In genomic region chr20:18496042-18496441, GRCh38 we compare ENCODE assay signal across 9 cellular contexts. TPM values are rescaled to one million over a fixed set of nuclear protein-coding genes. Genes with fewer than 3 reads are reported as not detected.
A peak's percentile ranks its signal among the peaks of the same experiment; 100 is the strongest.
DNase-seq lines count a peak whose midpoint lies in the region; ATAC-seq and TF ChIP-seq lines count a peak whose summit lies in the region.
"Had no signal": no experiment of that assay in that cellular context is flagged by ENCODE, and none has a peak within 500 bp of the region (broad histone marks: within the 10 kb centered on the region; RNA-seq: fewer than 3 reads in every experiment).

No MANE protein-coding gene starts in this region.

- peak overlapping the region; percentile 74 for H2AFZ ChIP-seq in hepatocyte

- no peak for TF ChIP-seq CTCF in hepatocyte (IDR thresholded peaks at IDR 0.05; ENCODE audit: poor library complexity)

- peak overlapping the region; percentile 73 for H3K4me2 ChIP-seq in hepatocyte

- peaks cover 20% of the 10 kb centered on the region for H3K4me1 Mint-ChIP-seq in activated CD8-positive, alpha-beta memory T cell treated with anti-CD3 and anti-CD28 coated beads, Interleukin-2, amount 10 ng/mL, durations not matched to agents 7 days and 5 days
- peaks cover 11 to 21% (median 19%) of the 10 kb centered on the region in 3 donors for H3K4me1 Mint-ChIP-seq in T-cell

- no peak for ATAC-seq in activated CD8-positive, alpha-beta memory T cell treated with anti-CD3 and anti-CD28 coated beads, Interleukin-2, amount 10 ng/mL, durations not matched to agents 7 days and 5 days
- ATAC-seq in T-cell (replicated peaks in 1 of 4) (no peak), GM21423 (IDR thresholded peaks at IDR 0.05; ENCODE audit: unreplicated experiment) (no peak), GM18861 (IDR thresholded peaks at IDR 0.05; ENCODE audit: unreplicated experiment) (no peak), HG03039 (IDR thresholded peaks at IDR 0.05; ENCODE audit: unreplicated experiment) (no peak)

- WGBS in hepatocyte (ENCODE audit: low lambda C conversion rate, missing lambda C conversion rate): 26% methylated on average over 7 of the region's 7 CpGs
- 56% methylated on average over 7 of the region's 7 CpGs for whole genome bisulfite sequencing in thymus

- H3K4me3 Mint-ChIP-seq in activated CD8-positive, alpha-beta memory T cell treated with anti-CD3 and anti-CD28 coated beads, Interleukin-2, amount 10 ng/mL, durations not matched to agents 7 days and 5 days: peak overlapping the region; percentile 99
- peak overlapping the region; percentile 93 to 97 (median 95) for H3K4me3 Mint-ChIP-seq in T-cell

- H3K4me3 ChIP-seq in hepatocyte: peak overlapping the region; percentile 47
- H3K4me3 ChIP-seq in thymus (ENCODE audit: low read length): peak overlapping the region; percentile 79

- H4K20me1 ChIP-seq in hepatocyte (ENCODE audit: insufficient read depth, poor library complexity, severe bottlenecking): no peaks in the 10 kb centered on the region

- CTCF ChIA-PET in activated CD8-positive, alpha-beta memory T cell treated with anti-CD3 and anti-CD28 coated beads, Interleukin-2, amount 10 ng/mL, durations not matched to agents 7 days and 5 days (lab: Charles Lee): interaction anchor here (0.7 to 3.8 kb wide), 6 partner anchors 10 to 419 kb away, joined by 3 to 39 read pairs (median 4); partner anchors contain the start of genes DZANK1, POLR3F and SEC23B
- CTCF ChIA-PET in T-cell (lab: Charles Lee): interaction anchor here in 1 of 2 donors (0.7 to 3.4 kb wide), 4 partner anchors 11 to 321 kb away, joined by 5 to 41 read pairs (median 10); partner anchors contain the start of genes DZANK1, POLR3F, SEC23B and ZNF133

- POLR2A ChIA-PET in T-cell (lab: Charles Lee): interaction anchor here (0.5 to 3.6 kb wide), 5 partner anchors 9 to 923 kb away, joined by 4 to 56 read pairs (median 6); partner anchors contain the start of genes SEC23B (in 2 of the 2), DZANK1 (in 1 of the 2) and POLR3F (in 1 of the 2)

- H3K27ac ChIP-seq in hepatocyte: no peak overlapping the region
- H3K27ac ChIP-seq in thymus (ENCODE audit: low read depth): no peak overlapping the region

- H3K9me3 ChIP-seq in hepatocyte (ENCODE audit: low read depth): no peaks in the 10 kb centered on the region
- H3K9me3 ChIP-seq in thymus (ENCODE audit: control insufficient read depth): no peaks in the 10 kb centered on the region
- H3K9me3 ChIP-seq: adrenal gland had no signal

- H3K27me3 ChIP-seq in hepatocyte (no peaks in the 10 kb centered on the region), thymus (ENCODE audit: control insufficient read depth, insufficient read depth) (no peaks in the 10 kb centered on the region)
- H3K27me3 ChIP-seq: adrenal gland had no signal

- peaks cover 10% of the 10 kb centered on the region for H3K79me2 ChIP-seq in hepatocyte

- no peak overlapping the region for H3K27ac Mint-ChIP-seq in activated CD8-positive, alpha-beta memory T cell treated with anti-CD3 and anti-CD28 coated beads, Interleukin-2, amount 10 ng/mL, durations not matched to agents 7 days and 5 days
- H3K27ac Mint-ChIP-seq in T-cell: no peak overlapping the region

- no peaks in the 10 kb centered on the region for H3K9me2 ChIP-seq in hepatocyte (replicated peaks; ENCODE audit: insufficient read depth)

- no peaks in the 10 kb centered on the region for H3K27me3 Mint-ChIP-seq in activated CD8-positive, alpha-beta memory T cell treated with anti-CD3 and anti-CD28 coated beads, Interleukin-2, amount 10 ng/mL, durations not matched to agents 7 days and 5 days
- H3K27me3 Mint-ChIP-seq in T-cell: no peaks in the 10 kb centered on the region

- H3K9me3 Mint-ChIP-seq in activated CD8-positive, alpha-beta memory T cell treated with anti-CD3 and anti-CD28 coated beads, Interleukin-2, amount 10 ng/mL, durations not matched to agents 7 days and 5 days (ENCODE audit: low read depth): no peaks in the 10 kb centered on the region
- no peaks in the 10 kb centered on the region for H3K9me3 Mint-ChIP-seq in T-cell

- H3K4me1 ChIP-seq in hepatocyte (ENCODE audit: insufficient read depth) (no peaks in the 10 kb centered on the region), thymus (ENCODE audit: control insufficient read depth, insufficient read depth, low read length) (peaks cover 6% of the 10 kb centered on the region)

- peaks cover 13% of the 10 kb centered on the region for H3K36me3 Mint-ChIP-seq in activated CD8-positive, alpha-beta memory T cell treated with anti-CD3 and anti-CD28 coated beads, Interleukin-2, amount 10 ng/mL, durations not matched to agents 7 days and 5 days
- peaks cover 13% of the 10 kb centered on the region for H3K36me3 Mint-ChIP-seq in T-cell

- H3K36me3 ChIP-seq in hepatocyte (replicated peaks; ENCODE audit: insufficient read depth, low read depth): no peaks in the 10 kb centered on the region
- H3K36me3 ChIP-seq in thymus (ENCODE audit: control insufficient read depth, insufficient read depth): peaks cover 6% of the 10 kb centered on the region
- H3K36me3 ChIP-seq: adrenal gland had no signal

- DNase-seq in activated CD8-positive, alpha-beta memory T cell treated with anti-CD3 and anti-CD28 coated beads, Interleukin-2, amount 10 ng/mL, durations not matched to agents 7 days and 5 days: no peak
- DNase-seq in activated CD8-positive, alpha-beta memory T cell treated with anti-CD3 and anti-CD28 coated beads, Interleukin-2, amount 50 U/mL, for 48 hours: no peak
- DNase-seq in T-cell (no peak), hepatocyte (ENCODE audit: low spot score) (peak; percentile 11)

RNA-seq across cellular contexts. Expression of gene RBBP9, which starts 1.0 kb away (rescaled TPM):
- total RNA-seq in activated CD8-positive, alpha-beta memory T cell treated with anti-CD3 and anti-CD28 coated beads, Interleukin-2, amount 10 ng/mL, durations not matched to agents 7 days and 5 days: 10 to 100 TPM; 13.4 to 13.5 TPM
- total RNA-seq in T-cell: 1 to 10 TPM; 5.9 to 8.4 (median 7.3) TPM
- total RNA-seq in hepatocyte: 22.5 and 31.7 TPM in 2 replicates
- 6.6 and 8.0 TPM in 2 replicates for polyA plus RNA-seq in hepatocyte
- 8.9 TPM for polyA plus RNA-seq in thymus

RNA-seq across cellular contexts. Expression of gene SEC23B, which starts 11.7 kb away (rescaled TPM):
- total RNA-seq in activated CD8-positive, alpha-beta memory T cell treated with anti-CD3 and anti-CD28 coated beads, Interleukin-2, amount 10 ng/mL, durations not matched to agents 7 days and 5 days: 10 to 100 TPM; 63.0 to 97.8 TPM
- total RNA-seq in T-cell (10 to 100 TPM; 34.7 to 51.3 (median 42.1) TPM), hepatocyte (47.7 and 49.9 TPM in 2 replicates)
- polyA plus RNA-seq in hepatocyte (43.0 and 50.4 TPM in 2 replicates), thymus (16.4 TPM)

RNA-seq across cellular contexts. Expression of gene POLR3F, which starts 28.9 kb away (rescaled TPM):
- 10 to 100 TPM in 1 of 2 experiments, 1 to 10 TPM in 1; 7.3 to 11.6 TPM for total RNA-seq in activated CD8-positive, alpha-beta memory T cell treated with anti-CD3 and anti-CD28 coated beads, Interleukin-2, amount 10 ng/mL, durations not matched to agents 7 days and 5 days
- total RNA-seq in T-cell (1 to 10 TPM; 5.9 to 8.8 (median 8.3) TPM), hepatocyte (7.7 and 10.8 TPM in 2 replicates)
- polyA plus RNA-seq in hepatocyte (4.0 and 9.1 TPM in 2 replicates), thymus (12.9 TPM)

RNA-seq across cellular contexts. Expression of gene DZANK1, which starts 29.2 kb away (rescaled TPM):
- 1 to 10 TPM; 1.7 to 2.0 TPM for total RNA-seq in activated CD8-positive, alpha-beta memory T cell treated with anti-CD3 and anti-CD28 coated beads, Interleukin-2, amount 10 ng/mL, durations not matched to agents 7 days and 5 days
- total RNA-seq in T-cell: 1 to 10 TPM; 2.3 to 4.0 (median 3.2) TPM
- 1.1 and 1.8 TPM in 2 replicates for total RNA-seq in hepatocyte
- 2.0 and 2.2 TPM in 2 replicates for polyA plus RNA-seq in hepatocyte
- 3.3 TPM for polyA plus RNA-seq in thymus
